Comparison of ENCODE assay signal across 8 cellular contexts in genomic region chr14:61444215-61444768, GRCh38.
DNase-seq lines count a peak whose midpoint lies in the region; ATAC-seq and TF ChIP-seq lines count a peak whose summit lies in the region.

No MANE protein-coding gene starts in this region.

- CTCF ChIA-PET in T-cell (lab: Charles Lee): interaction anchor here in 1 of 2 donors (1.2 kb wide), 1 partner anchor 56 kb away, joined by 5 read pairs; no protein-coding TSS in a partner anchor

- H3K36me3 Mint-ChIP-seq in T-cell: peaks cover 37% of the 10 kb centered on the region

- H3K27ac Mint-ChIP-seq in T-cell: peak overlapping the region; percentile 89 to 95
- H3K27ac Mint-ChIP-seq in stimulated activated naive CD8-positive, alpha-beta T cell treated with anti-CD3 and anti-CD28 coated beads, Interleukin-15, amount 100 ng/mL, for 72 hours: peak overlapping the region; percentile 98 to 99

- POLR2A ChIA-PET in T-cell (lab: Charles Lee): interaction anchor here in 1 of 2 donors (0.5 kb wide), 1 partner anchor 116 kb away, joined by 4 read pairs; no protein-coding TSS in a partner anchor

- H3K4me3 Mint-ChIP-seq in T-cell: peak overlapping the region; percentile 32 to 61 (median 55)
- peak overlapping the region; percentile 41 to 59 for H3K4me3 Mint-ChIP-seq in stimulated activated naive CD8-positive, alpha-beta T cell treated with anti-CD3 and anti-CD28 coated beads, Interleukin-15, amount 100 ng/mL, for 72 hours

- DNase-seq in T-cell (peak; percentile 22 to 65 (median 51)), kidney tubule cell (ENCODE audit: low spot score) (no peak), SK-N-DZ (ENCODE audit: low spot score) (no peak)
- peak; percentile 24 for DNase-seq in activated naive CD8-positive, alpha-beta T cell treated with anti-CD3 and anti-CD28 coated beads, Interleukin-2, amount 50 U/mL, for 16 hours (ENCODE audit: low read depth, low spot score)
- DNase-seq in stimulated activated naive CD8-positive, alpha-beta T cell treated with anti-CD3 and anti-CD28 coated beads, Interleukin-15, amount 100 ng/mL, for 72 hours: peak; percentile 66 to 86

- H3K9me3 Mint-ChIP-seq in T-cell: no peaks in the 10 kb centered on the region
- H3K9me3 Mint-ChIP-seq in stimulated activated naive CD8-positive, alpha-beta T cell treated with anti-CD3 and anti-CD28 coated beads, Interleukin-15, amount 100 ng/mL, for 72 hours: no peaks in the 10 kb centered on the region

- H3K4me1 Mint-ChIP-seq in T-cell: peaks cover 92 to 96% (median 95%) of the 10 kb centered on the region in 3 donors
- peaks cover 97% of the 10 kb centered on the region for H3K4me1 Mint-ChIP-seq in stimulated activated naive CD8-positive, alpha-beta T cell treated with anti-CD3 and anti-CD28 coated beads, Interleukin-15, amount 100 ng/mL, for 72 hours

- no peak for TF ChIP-seq POLR2A in GM18505 (IDR thresholded peaks at IDR 0.05; ENCODE audit: borderline replicate concordance, extremely low read depth, insufficient read depth, insufficient read length)

- no peaks in the 10 kb centered on the region for H3K27me3 Mint-ChIP-seq in T-cell
- H3K27me3 Mint-ChIP-seq in stimulated activated naive CD8-positive, alpha-beta T cell treated with anti-CD3 and anti-CD28 coated beads, Interleukin-15, amount 100 ng/mL, for 72 hours: no peaks in the 10 kb centered on the region

- ATAC-seq in GM18505 (IDR thresholded peaks at IDR 0.05; ENCODE audit: unreplicated experiment) (peak; percentile 81), HG02798 (IDR thresholded peaks at IDR 0.05; ENCODE audit: poor library complexity, unreplicated experiment) (peak; percentile 77), T-cell (replicated peaks in 1 of 4) (peak; percentile 83 to 95 (median 90)), SK-N-SH treated with all-trans-retinoic acid at 6 μM for 48 hours (no peak)
- peak; percentile 98 for ATAC-seq in stimulated activated naive CD8-positive, alpha-beta T cell treated with anti-CD3 and anti-CD28 coated beads, Interleukin-15, amount 100 ng/mL, for 72 hours

TF ChIP-seq in SK-N-SH treated with all-trans-retinoic acid at 6 μM for 48 hours, 23 proteins besides CTCF, POLR2A, EP300 and RAD21:
- TF ChIP-seq ZNF8 (CRISPR knock-in tag; IDR thresholded peaks at IDR 0.05) (no peak), CSDC2 (CRISPR knock-in tag; IDR thresholded peaks at IDR 0.05) (no peak), ZC3H10 (CRISPR knock-in tag; IDR thresholded peaks at IDR 0.05) (no peak), ARNTL (CRISPR knock-in tag; IDR thresholded peaks at IDR 0.05; ENCODE audit: borderline replicate concordance, low read depth) (no peak), POU6F1 (CRISPR knock-in tag; IDR thresholded peaks at IDR 0.05; ENCODE audit: borderline replicate concordance, low read depth) (no peak), SNAI2 (CRISPR knock-in tag; IDR thresholded peaks at IDR 0.05) (no peak), RARB (CRISPR knock-in tag; IDR thresholded peaks at IDR 0.05) (no peak), PPARA (CRISPR knock-in tag; IDR thresholded peaks at IDR 0.05; ENCODE audit: borderline replicate concordance) (no peak), ZNF565 (CRISPR knock-in tag; conservative IDR thresholded peaks at IDR 0.05; ENCODE audit: low read depth) (no peak)
- TF ChIP-seq, protein P1, sequence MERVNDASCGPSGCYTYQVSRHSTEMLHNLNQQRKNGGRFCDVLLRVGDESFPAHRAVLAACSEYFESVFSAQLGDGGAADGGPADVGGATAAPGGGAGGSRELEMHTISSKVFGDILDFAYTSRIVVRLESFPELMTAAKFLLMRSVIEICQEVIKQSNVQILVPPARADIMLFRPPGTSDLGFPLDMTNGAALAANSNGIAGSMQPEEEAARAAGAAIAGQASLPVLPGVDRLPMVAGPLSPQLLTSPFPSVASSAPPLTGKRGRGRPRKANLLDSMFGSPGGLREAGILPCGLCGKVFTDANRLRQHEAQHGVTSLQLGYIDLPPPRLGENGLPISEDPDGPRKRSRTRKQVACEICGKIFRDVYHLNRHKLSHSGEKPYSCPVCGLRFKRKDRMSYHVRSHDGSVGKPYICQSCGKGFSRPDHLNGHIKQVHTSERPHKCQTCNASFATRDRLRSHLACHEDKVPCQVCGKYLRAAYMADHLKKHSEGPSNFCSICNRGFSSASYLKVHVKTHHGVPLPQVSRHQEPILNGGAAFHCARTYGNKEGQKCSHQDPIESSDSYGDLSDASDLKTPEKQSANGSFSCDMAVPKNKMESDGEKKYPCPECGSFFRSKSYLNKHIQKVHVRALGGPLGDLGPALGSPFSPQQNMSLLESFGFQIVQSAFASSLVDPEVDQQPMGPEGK (CRISPR knock-in tag; IDR thresholded peaks at IDR 0.05; ENCODE audit: borderline replicate concordance): no peak

Comparison
In these comparisons a context has a peak if more than half of its experiments do, and no peak if none do; other contexts are left out.
1. DNase-seq: peak in T-cell (34 of 34), activated naive CD8-positive, alpha-beta T cell treated with anti-CD3 and anti-CD28 coated beads, Interleukin-2, amount 50 U/mL, for 16 hours (single experiment) and stimulated activated naive CD8-positive, alpha-beta T cell treated with anti-CD3 and anti-CD28 coated beads, Interleukin-15, amount 100 ng/mL, for 72 hours (2 of 2); none in kidney tubule cell (single experiment) and SK-N-DZ (single experiment).